Comparison of ENCODE assay signal across 35 cellular contexts in the genomic region with DNA sequence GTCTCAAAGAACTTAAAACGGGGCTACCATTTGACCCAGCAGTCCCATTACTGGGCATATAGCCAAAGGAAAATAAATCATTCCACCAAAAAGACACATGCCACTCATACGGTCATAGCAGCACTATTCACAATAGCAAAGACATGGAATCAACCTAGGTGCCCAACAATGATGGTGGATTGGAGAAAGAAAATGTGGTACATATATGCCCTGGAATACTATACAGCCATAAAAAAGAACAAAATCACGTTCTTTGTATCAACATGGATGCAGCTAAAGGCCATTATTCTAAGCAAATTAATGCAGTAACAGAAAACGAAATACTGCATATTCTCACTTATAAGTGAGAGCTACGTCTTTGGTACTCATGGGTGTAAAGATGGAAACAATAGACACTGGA.
"Had no signal": no experiment of that assay in that cellular context is flagged by ENCODE, and none has a peak within 500 bp of the region (broad histone marks: within the 10 kb centered on the region; RNA-seq: fewer than 3 reads in every experiment).

No MANE protein-coding gene starts in this region.

- DNase-seq: Karpas-422, Kasumi-1, MG63, MM.1S, MV-4-11, NCI-H1048, NCI-H1092, NCI-H1092 treated with DMSO at 0.1 percent for 48 hours, NCI-H1105, NCI-H1105 treated with DMSO at 0.1 percent for 48 hours, NCI-H1417, NCI-H1417 treated with DMSO at 0.1 percent for 48 hours, NCI-H1436, NCI-H1436 treated with DMSO at 0.1 percent for 48 hours, NCI-H146, NCI-H1694, NCI-H1694 treated with DMSO at 0.1 percent for 48 hours, NCI-H187, NCI-H187 treated with DMSO at 0.1 percent for 48 hours, NCI-H1930, NCI-H2029, NCI-H2029 treated with DMSO at 0.1 percent for 48 hours, NCI-H2081, NCI-H2081 treated with DMSO at 0.1 percent for 48 hours, NCI-H2107, NCI-H2171, NCI-H2171 treated with DMSO at 0.1 percent for 48 hours, NCI-H2227 treated with DMSO at 0.1 percent for 48 hours, NCI-H226, NCI-H345, NCI-H446, NCI-H446 treated with DMSO at 0.1 percent for 48 hours, NCI-H510A, NCI-H510A treated with DMSO at 0.1 percent for 48 hours, NCI-H524 had no signal

- H3K4me3 ChIP-seq: MG63 had no signal

- H3K27me3 ChIP-seq: MG63 had no signal
